1 cellular context compared by ENCODE assay signal in genomic region chr3:66993082-66993481, GRCh38.
TF ChIP-seq lines count a peak whose summit lies in the region.

No MANE protein-coding gene starts in this region.

TF ChIP-seq in H1, 55 proteins besides CTCF, POLR2A, EP300 and RAD21 (continued from another document):
- TF ChIP-seq YY1 (IDR thresholded peaks at IDR 0.05; ENCODE audit: low read depth, low read length), result 0 out of 2 replicates have a peak, but pooled peaks have one; percentile 19
TF ChIP-seq in H1: peak in this region for 1.
